In the genomic region with DNA sequence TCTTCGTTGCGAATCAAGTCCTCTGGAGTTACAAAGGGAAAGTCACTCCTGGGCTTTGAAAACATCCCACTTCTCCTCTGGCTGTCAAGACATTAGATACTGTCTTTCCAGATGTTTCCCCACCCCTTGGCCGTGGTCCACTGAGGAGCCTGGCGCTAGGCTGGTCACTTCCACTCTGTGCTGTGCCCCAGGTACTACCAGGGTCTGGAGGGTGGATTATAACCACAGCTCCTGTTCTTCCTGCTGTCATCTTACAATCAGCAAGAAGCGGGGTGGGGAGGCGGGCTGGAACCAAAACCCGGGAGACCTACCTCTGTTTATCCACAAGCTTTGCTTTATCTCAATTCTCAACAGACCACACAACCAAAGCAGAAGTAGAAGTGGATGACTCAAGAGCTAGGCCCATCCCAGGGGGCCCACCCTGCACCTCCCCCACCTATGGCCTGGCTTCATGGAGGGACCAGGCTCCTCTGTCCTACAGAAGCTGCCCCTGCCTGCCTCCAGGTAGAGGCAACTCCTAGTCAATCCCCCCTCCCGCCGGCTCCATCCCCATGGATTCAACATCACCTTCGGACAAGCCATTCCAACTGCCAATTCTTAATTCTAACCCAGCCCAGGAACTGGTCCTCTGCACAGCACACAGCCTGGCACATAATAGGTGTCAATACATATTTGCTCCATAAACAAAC, we compare ENCODE assay signal across 8 cellular contexts. TPM values are rescaled to one million over a fixed set of nuclear protein-coding genes. Genes with fewer than 3 reads are reported as not detected.
DNase-seq lines count a peak whose midpoint lies in the region; ATAC-seq and TF ChIP-seq lines count a peak whose summit lies in the region.

No MANE protein-coding gene starts in this region.

- DNase-seq in activated CD4-positive, alpha-beta T cell treated with anti-CD3 and anti-CD28 coated beads, Interleukin-2, amount 10 ng/mL, durations not matched to agents 7 days and 5 days = no peak
- DNase-seq in activated CD4-positive, alpha-beta T cell treated with anti-CD3 and anti-CD28 coated beads, Interleukin-2, amount 50 U/mL, for 4 hours = no peak
- no peak for DNase-seq in T-cell
- peak; percentile 75 for DNase-seq in fibroblast of villous mesenchyme (ENCODE audit: low read depth)
- DNase-seq in activated CD4-positive, CD25-positive, alpha-beta regulatory T cell treated with anti-CD3 and anti-CD28 coated beads, Interleukin-2, amount 50 U/mL, for 72 hours = no peak
- DNase-seq in WERI-Rb-1 = no peak
- no peak for DNase-seq in activated CD4-positive, alpha-beta T cell treated with anti-CD3 and anti-CD28 coated beads for 4 hours

- TF ChIP-seq CTCF in fibroblast of villous mesenchyme (IDR thresholded peaks at IDR 0.05; ENCODE audit: insufficient read depth, low read depth, low read length) (no peak), WERI-Rb-1 (IDR thresholded peaks at IDR 0.05; ENCODE audit: low read depth, low read length) (no peak)

- H3K4me3 Mint-ChIP-seq in activated CD4-positive, alpha-beta T cell treated with anti-CD3 and anti-CD28 coated beads, Interleukin-2, amount 10 ng/mL, durations not matched to agents 7 days and 5 days = peak overlapping the region; percentile 58
- peak overlapping the region; percentile 5 to 73 (median 37) for H3K4me3 Mint-ChIP-seq in T-cell

- peaks cover 48% of the 10 kb centered on the region for H3K36me3 ChIP-seq in WERI-Rb-1

- H3K4me3 ChIP-seq in fibroblast of villous mesenchyme (ENCODE audit: low read depth, low read length) (no peak overlapping the region), WERI-Rb-1 (ENCODE audit: low read depth, low read length) (no peak overlapping the region)

- peaks cover 47% of the 10 kb centered on the region for H3K36me3 Mint-ChIP-seq in activated CD4-positive, alpha-beta T cell treated with anti-CD3 and anti-CD28 coated beads, Interleukin-2, amount 10 ng/mL, durations not matched to agents 7 days and 5 days (ENCODE audit: low read depth)
- H3K36me3 Mint-ChIP-seq in T-cell = peaks cover 4% of the 10 kb centered on the region

- H3K27ac Mint-ChIP-seq in activated CD4-positive, alpha-beta T cell treated with anti-CD3 and anti-CD28 coated beads, Interleukin-2, amount 10 ng/mL, durations not matched to agents 7 days and 5 days = peak overlapping the region; percentile 87
- peak overlapping the region; percentile 76 to 83 for H3K27ac Mint-ChIP-seq in T-cell

- H3K4me1 Mint-ChIP-seq in activated CD4-positive, alpha-beta T cell treated with anti-CD3 and anti-CD28 coated beads, Interleukin-2, amount 10 ng/mL, durations not matched to agents 7 days and 5 days = peaks cover 95% of the 10 kb centered on the region
- H3K4me1 Mint-ChIP-seq in T-cell = peaks cover 95 to 98% (median 96%) of the 10 kb centered on the region in 3 donors

- POLR2A ChIA-PET in activated CD4-positive, alpha-beta T cell treated with anti-CD3 and anti-CD28 coated beads, Interleukin-2, amount 10 ng/mL, durations not matched to agents 7 days and 5 days (lab: Charles Lee) = no interaction called here
- POLR2A ChIA-PET in T-cell (lab: Charles Lee) = no interaction called here

- no peaks in the 10 kb centered on the region for H3K27me3 Mint-ChIP-seq in activated CD4-positive, alpha-beta T cell treated with anti-CD3 and anti-CD28 coated beads, Interleukin-2, amount 10 ng/mL, durations not matched to agents 7 days and 5 days
- no peaks in the 10 kb centered on the region for H3K27me3 Mint-ChIP-seq in T-cell

- CTCF ChIA-PET in activated CD4-positive, alpha-beta T cell treated with anti-CD3 and anti-CD28 coated beads, Interleukin-2, amount 10 ng/mL, durations not matched to agents 7 days and 5 days (lab: Charles Lee) = interaction anchor here (0.7 to 2.2 kb wide), 3 partner anchors 8 to 13 kb away, joined by 3 to 8 read pairs (median 5); no protein-coding TSS in a partner anchor
- CTCF ChIA-PET in T-cell (lab: Charles Lee) = interaction anchor here in 1 of 2 donors (0.6 kb wide), 1 partner anchor 482 kb away, joined by 3 read pairs; no protein-coding TSS in a partner anchor

- ATAC-seq in T-cell (replicated peaks in 1 of 4) = no peak

- peak overlapping the region; percentile 74 for H3K27ac ChIP-seq in temporal lobe (ENCODE audit: low read depth, low read length)
- H3K27ac ChIP-seq in WERI-Rb-1 = no peak overlapping the region

- no peaks in the 10 kb centered on the region for H3K9me3 ChIP-seq in WERI-Rb-1 (ENCODE audit: severe bottlenecking)

- no peaks in the 10 kb centered on the region for H3K27me3 ChIP-seq in WERI-Rb-1 (ENCODE audit: insufficient read depth, low read depth, severe bottlenecking)

- H3K9me3 Mint-ChIP-seq in activated CD4-positive, alpha-beta T cell treated with anti-CD3 and anti-CD28 coated beads, Interleukin-2, amount 10 ng/mL, durations not matched to agents 7 days and 5 days = no peaks in the 10 kb centered on the region
- no peaks in the 10 kb centered on the region for H3K9me3 Mint-ChIP-seq in T-cell

RNA-seq across cellular contexts. Expression of a gene that starts 17.8 kb away (rescaled TPM):
- total RNA-seq in activated CD4-positive, alpha-beta T cell treated with anti-CD3 and anti-CD28 coated beads, Interleukin-2, amount 10 ng/mL, durations not matched to agents 7 days and 5 days = 10 to 100 TPM; 19.5 to 21.7 TPM
- total RNA-seq in T-cell (100 to 1,000 TPM in 1 of 5 donors, 10 to 100 TPM in 4; 28.5 to 138 (median 57.7) TPM), fibroblast of villous mesenchyme (28.9 and 32.9 TPM in 2 replicates), temporal lobe (11.1 TPM)
